ENCODE assay signal across 1 cellular context in the genomic region with DNA sequence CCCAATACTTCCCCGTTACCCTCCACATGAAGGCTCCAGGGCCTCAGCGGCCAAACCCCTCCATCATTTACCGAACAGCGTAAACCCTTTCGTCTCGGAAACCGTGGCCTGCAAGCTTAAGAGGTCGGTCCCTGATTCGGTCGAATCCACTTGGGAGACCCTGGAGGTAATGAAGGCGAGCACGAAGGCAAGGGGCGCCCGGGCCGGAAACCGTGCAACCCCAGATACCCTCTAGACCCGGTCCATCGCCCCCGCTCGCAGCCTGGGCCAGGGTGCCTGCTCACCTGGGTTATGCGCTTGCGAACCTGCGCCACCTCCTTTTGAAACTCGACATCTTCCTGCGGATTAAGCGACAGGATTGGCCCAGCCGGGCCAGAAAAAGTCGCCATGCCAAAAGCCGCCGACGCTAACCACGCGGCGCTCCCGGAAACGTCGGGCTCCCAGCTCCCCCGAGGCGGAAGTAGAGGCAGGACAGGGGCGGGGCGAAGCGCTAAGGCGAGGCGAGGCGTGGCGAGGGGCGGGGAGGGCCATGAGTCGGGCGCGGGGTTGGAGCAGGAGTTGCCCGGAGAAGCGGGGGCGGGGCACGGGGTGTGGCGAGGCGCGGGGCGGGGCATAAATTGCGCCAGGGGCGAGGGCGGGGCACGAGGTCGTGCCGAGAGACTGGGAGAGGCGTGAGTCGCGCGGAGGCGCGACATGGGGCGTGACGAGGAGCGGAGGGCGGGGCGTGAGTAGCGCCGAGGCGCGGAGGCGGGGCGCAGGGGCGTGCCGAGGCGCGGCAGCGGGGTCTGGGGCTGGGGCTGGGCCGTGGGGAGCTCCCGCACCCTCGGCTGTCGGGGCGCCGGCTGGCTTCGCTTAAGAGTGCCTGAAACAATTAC.
TF ChIP-seq lines count a peak whose summit lies in the region.

Gene NIFK, minus strand, starts transcription at position 414 of the 875 bp plus-strand sequence. Its CDS starts 25 bp downstream, at position 389.

TF ChIP-seq in HEK293, 187 proteins besides CTCF, POLR2A, EP300 and RAD21 (continued from another document and continues in another):
- TF ChIP-seq, protein P1, sequence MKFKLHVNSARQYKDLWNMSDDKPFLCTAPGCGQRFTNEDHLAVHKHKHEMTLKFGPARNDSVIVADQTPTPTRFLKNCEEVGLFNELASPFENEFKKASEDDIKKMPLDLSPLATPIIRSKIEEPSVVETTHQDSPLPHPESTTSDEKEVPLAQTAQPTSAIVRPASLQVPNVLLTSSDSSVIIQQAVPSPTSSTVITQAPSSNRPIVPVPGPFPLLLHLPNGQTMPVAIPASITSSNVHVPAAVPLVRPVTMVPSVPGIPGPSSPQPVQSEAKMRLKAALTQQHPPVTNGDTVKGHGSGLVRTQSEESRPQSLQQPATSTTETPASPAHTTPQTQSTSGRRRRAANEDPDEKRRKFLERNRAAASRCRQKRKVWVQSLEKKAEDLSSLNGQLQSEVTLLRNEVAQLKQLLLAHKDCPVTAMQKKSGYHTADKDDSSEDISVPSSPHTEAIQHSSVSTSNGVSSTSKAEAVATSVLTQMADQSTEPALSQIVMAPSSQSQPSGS (tag by site-specific recombination; IDR thresholded peaks at IDR 0.05; ENCODE audit: low read depth), result no peak
- TF ChIP-seq YY1 (tag by site-specific recombination; IDR thresholded peaks at IDR 0.05) (peak; percentile 53; the same call in 1 of the 2 replicates), SP7 (tag by site-specific recombination; IDR thresholded peaks at IDR 0.05) (no peak), ZNF529 (tag by site-specific recombination; IDR thresholded peaks at IDR 0.05; ENCODE audit: insufficient replicate concordance) (no peak), ZNF18 (tag by site-specific recombination; IDR thresholded peaks at IDR 0.05) (no peak), KLF8 (tag by site-specific recombination; IDR thresholded peaks at IDR 0.05) (peak; percentile 92), ZBTB11 (tag by site-specific recombination; conservative IDR thresholded peaks at IDR 0.05; ENCODE audit: low read depth) (peak; percentile 93), ZNF501 (tag by site-specific recombination; IDR thresholded peaks at IDR 0.05) (peak; percentile 77), PRDM10 (tag by site-specific recombination; IDR thresholded peaks at IDR 0.05) (peak; percentile 74), SALL2 (tag by site-specific recombination; IDR thresholded peaks at IDR 0.05; ENCODE audit: borderline replicate concordance) (no peak), ZNF174 (tag by site-specific recombination; IDR thresholded peaks at IDR 0.05) (no peak), GLI2 (tag by site-specific recombination; IDR thresholded peaks at IDR 0.05; ENCODE audit: borderline replicate concordance, low read depth) (no peak), ZNF274 (IDR thresholded peaks at IDR 0.05; ENCODE audit: low read length) (no peak), ZNF274 (tag by site-specific recombination; IDR thresholded peaks at IDR 0.05; ENCODE audit: borderline replicate concordance) (no peak), ZBTB1 (tag by site-specific recombination; IDR thresholded peaks at IDR 0.05) (no peak), ZNF302 (tag by site-specific recombination; IDR thresholded peaks at IDR 0.05; ENCODE audit: low read depth) (no peak), ZBTB6 (tag by site-specific recombination; IDR thresholded peaks at IDR 0.05) (no peak), ZEB2 (tag by site-specific recombination; IDR thresholded peaks at IDR 0.05) (no peak), ZNF121 (tag by site-specific recombination; IDR thresholded peaks at IDR 0.05) (peak; percentile 21; the same call in 1 of the 2 replicates), KLF1 (tag by site-specific recombination; IDR thresholded peaks at IDR 0.05) (peak; percentile 95), ZFP37 (tag by site-specific recombination; IDR thresholded peaks at IDR 0.05) (0 out of 2 replicates have a peak, but pooled peaks have one; percentile 41), KLF10 (tag by site-specific recombination; IDR thresholded peaks at IDR 0.05) (peak; percentile 95), KLF16 (tag by site-specific recombination; IDR thresholded peaks at IDR 0.05) (0 out of 2 replicates have a peak, but pooled peaks have one; percentile 24), ZNF707 (tag by site-specific recombination; IDR thresholded peaks at IDR 0.05) (no peak), SP3 (tag by site-specific recombination; IDR thresholded peaks at IDR 0.05) (peak; percentile 80), ZNF629 (tag by site-specific recombination; IDR thresholded peaks at IDR 0.05) (peak; percentile 34; the same call in 1 of the 2 replicates), ZNF248 (tag by site-specific recombination; IDR thresholded peaks at IDR 0.05) (no peak), ZNF114 (tag by site-specific recombination; IDR thresholded peaks at IDR 0.05) (no peak), SP2 (tag by site-specific recombination; IDR thresholded peaks at IDR 0.05) (peak; percentile 88), ZBTB7A (tag by site-specific recombination; IDR thresholded peaks at IDR 0.05; ENCODE audit: low read depth) (no peak), ZBTB17 (tag by site-specific recombination; IDR thresholded peaks at IDR 0.05) (no peak), HIC1 (tag by site-specific recombination; IDR thresholded peaks at IDR 0.05) (0 out of 2 replicates have a peak, but pooled peaks have one; percentile 51), ZNF837 (tag by site-specific recombination; IDR thresholded peaks at IDR 0.05) (no peak), ZBTB26 (tag by site-specific recombination; optimal IDR thresholded peaks at IDR 0.05) (peak; percentile 60)
- TF ChIP-seq, protein P2, sequence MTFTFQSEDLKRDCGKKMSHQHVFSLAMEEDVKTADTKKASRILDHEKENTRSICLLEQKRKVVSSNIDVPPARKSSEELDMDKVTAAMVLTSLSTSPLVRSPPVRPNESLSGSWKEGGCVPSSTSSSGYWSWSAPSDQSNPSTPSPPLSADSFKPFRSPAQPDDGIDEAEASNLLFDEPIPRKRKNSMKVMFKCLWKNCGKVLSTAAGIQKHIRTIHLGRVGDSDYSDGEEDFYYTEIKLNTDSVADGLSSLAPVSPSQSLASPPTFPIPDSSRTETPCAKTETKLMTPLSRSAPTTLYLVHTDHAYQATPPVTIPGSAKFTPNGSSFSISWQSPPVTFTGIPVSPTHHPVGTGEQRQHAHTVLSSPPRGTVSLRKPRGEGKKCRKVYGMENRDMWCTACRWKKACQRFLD (tag by site-specific recombination; IDR thresholded peaks at IDR 0.05), result no peak
- TF ChIP-seq, protein P3, sequence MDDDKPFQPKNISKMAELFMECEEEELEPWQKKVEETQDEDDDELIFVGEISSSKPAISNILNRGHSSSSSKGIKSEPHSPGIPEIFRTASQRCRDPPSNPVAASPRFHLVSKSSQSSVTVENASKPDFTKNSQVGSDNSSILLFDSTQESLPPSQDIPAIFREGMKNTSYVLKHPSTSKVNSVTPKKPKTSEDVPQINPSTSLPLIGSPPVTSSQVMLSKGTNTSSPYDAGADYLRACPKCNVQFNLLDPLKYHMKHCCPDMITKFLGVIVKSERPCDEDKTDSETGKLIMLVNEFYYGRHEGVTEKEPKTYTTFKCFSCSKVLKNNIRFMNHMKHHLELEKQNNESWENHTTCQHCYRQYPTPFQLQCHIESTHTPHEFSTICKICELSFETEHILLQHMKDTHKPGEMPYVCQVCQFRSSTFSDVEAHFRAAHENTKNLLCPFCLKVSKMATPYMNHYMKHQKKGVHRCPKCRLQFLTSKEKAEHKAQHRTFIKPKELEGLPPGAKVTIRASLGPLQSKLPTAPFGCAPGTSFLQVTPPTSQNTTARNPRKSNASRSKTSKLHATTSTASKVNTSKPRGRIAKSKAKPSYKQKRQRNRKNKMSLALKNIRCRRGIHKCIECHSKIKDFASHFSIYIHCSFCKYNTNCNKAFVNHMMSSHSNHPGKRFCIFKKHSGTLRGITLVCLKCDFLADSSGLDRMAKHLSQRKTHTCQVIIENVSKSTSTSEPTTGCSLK (tag by site-specific recombination; IDR thresholded peaks at IDR 0.05), result no peak
